ENCODE assay signal across 1 cellular context in genomic region chr16:10892782-10893181, GRCh38.
TF ChIP-seq lines count a peak whose summit lies in the region.

No MANE protein-coding gene starts in this region.

TF ChIP-seq in HepG2, 621 proteins besides CTCF, POLR2A, EP300 and RAD21:
- peak; percentile 74 for TF ChIP-seq ATF7 (IDR thresholded peaks at IDR 0.05)
- TF ChIP-seq ATF7 (CRISPR knock-in tag; IDR thresholded peaks at IDR 0.05): no peak
- TF ChIP-seq CEBPG (CRISPR knock-in tag; IDR thresholded peaks at IDR 0.05): no peak
- TF ChIP-seq KLF13 (CRISPR knock-in tag; IDR thresholded peaks at IDR 0.05): no peak
- TF ChIP-seq ZNF784 (CRISPR knock-in tag; IDR thresholded peaks at IDR 0.05; ENCODE audit: borderline replicate concordance): no peak
